In the genomic region with DNA sequence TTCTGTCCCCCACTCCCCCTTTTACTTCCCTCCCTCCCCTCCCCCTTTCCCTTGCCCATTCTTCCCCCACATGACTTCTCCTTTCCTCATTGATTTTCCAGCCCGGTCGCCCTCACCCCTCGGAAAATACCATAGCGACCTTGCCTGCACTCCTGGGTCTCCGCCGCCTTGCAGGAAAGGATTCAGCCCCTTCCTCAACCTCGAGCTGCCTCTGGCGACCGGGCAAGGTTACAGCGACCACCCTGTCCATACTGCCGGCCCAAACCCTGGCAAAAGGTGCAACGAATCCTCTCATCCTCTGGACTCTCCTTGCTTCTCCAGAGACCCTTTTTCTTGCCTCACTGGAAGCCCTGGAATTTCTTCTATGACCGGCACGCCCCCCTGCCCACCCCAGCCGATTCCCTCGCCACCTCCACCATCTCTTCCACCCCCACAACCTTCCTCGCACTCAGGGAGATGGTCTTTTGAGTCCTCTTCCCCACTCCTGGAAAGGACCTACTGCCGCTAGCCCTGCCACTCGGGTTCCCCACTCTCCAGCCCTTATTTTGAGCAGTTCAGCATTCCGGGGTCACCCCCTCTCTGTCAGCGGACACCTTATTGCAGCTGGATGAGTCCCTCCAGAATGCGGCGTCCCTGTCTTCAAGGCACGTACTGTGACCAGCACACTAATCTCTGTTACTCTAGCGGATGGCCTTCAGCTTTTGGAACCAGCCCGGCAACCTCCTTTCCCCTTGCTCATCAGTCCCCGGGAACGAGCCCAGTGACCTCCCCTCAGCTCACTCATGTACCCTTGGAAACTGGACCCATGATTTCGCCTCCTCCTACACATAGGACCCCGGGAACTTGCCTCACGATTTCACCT, we compare ENCODE assay signal across 7 cellular contexts. TPM values are rescaled to one million over a fixed set of nuclear protein-coding genes. Genes with fewer than 3 reads are reported as not detected.
DNase-seq lines count a peak whose midpoint lies in the region; ATAC-seq and TF ChIP-seq lines count a peak whose summit lies in the region.
"Had no signal": no experiment of that assay in that cellular context is flagged by ENCODE, and none has a peak within 500 bp of the region (broad histone marks: within the 10 kb centered on the region; RNA-seq: fewer than 3 reads in every experiment).

No MANE protein-coding gene starts in this region.

- H3K27me3 ChIP-seq in SJCRH30, result no peaks in the 10 kb centered on the region

- H3K4me3 Mint-ChIP-seq in stimulated activated naive CD8-positive, alpha-beta T cell treated with anti-CD3 and anti-CD28 coated beads, Interleukin-15, amount 100 ng/mL, for 72 hours, result peak overlapping the region; percentile 99

- no peak for TF ChIP-seq CTCF in fibroblast of the aortic adventitia (IDR thresholded peaks at IDR 0.05; ENCODE audit: insufficient read depth, low read length)

- H3K27ac ChIP-seq in SJCRH30, result no peak overlapping the region; the same call in 1 of the 2 replicates

- peaks cover 60% of the 10 kb centered on the region for H3K4me1 Mint-ChIP-seq in stimulated activated naive CD8-positive, alpha-beta T cell treated with anti-CD3 and anti-CD28 coated beads, Interleukin-15, amount 100 ng/mL, for 72 hours

- H3K27me3 Mint-ChIP-seq in stimulated activated naive CD8-positive, alpha-beta T cell treated with anti-CD3 and anti-CD28 coated beads, Interleukin-15, amount 100 ng/mL, for 72 hours, result no peaks in the 10 kb centered on the region

- H3K9me3 Mint-ChIP-seq in stimulated activated naive CD8-positive, alpha-beta T cell treated with anti-CD3 and anti-CD28 coated beads, Interleukin-15, amount 100 ng/mL, for 72 hours, result no peaks in the 10 kb centered on the region

- ATAC-seq in stimulated activated naive CD8-positive, alpha-beta T cell treated with anti-CD3 and anti-CD28 coated beads, Interleukin-15, amount 100 ng/mL, for 72 hours, result no peak

- peaks cover 11% of the 10 kb centered on the region for H3K36me3 ChIP-seq in SJCRH30

- DNase-seq in SJCRH30, result no peak
- DNase-seq in fibroblast of the aortic adventitia (ENCODE audit: low read depth), result no peak
- no peak for DNase-seq in stimulated activated naive CD8-positive, alpha-beta T cell treated with anti-CD3 and anti-CD28 coated beads, Interleukin-15, amount 100 ng/mL, for 72 hours
- DNase-seq in DMS79 treated with DMSO at 0.1 percent for 48 hours (lab: John Stamatoyannopoulos, UW), result no peak
- no peak for DNase-seq in DMS114 treated with DMSO at 0.1 percent for 48 hours (lab: John Stamatoyannopoulos, UW; ENCODE audit: unreplicated experiment)
- DNase-seq in NCI-H2081 (lab: John Stamatoyannopoulos, UW), result no peak

- peak overlapping the region; percentile 99 for H3K27ac Mint-ChIP-seq in stimulated activated naive CD8-positive, alpha-beta T cell treated with anti-CD3 and anti-CD28 coated beads, Interleukin-15, amount 100 ng/mL, for 72 hours

- no peaks in the 10 kb centered on the region for H3K9me3 ChIP-seq in SJCRH30 (replicated peaks)

- H3K4me3 ChIP-seq in SJCRH30 (peak overlapping the region; percentile 75), fibroblast of the aortic adventitia (ENCODE audit: low read depth, low read length) (peak overlapping the region; percentile 89)

- H3K4me1 ChIP-seq in SJCRH30, result no peaks in the 10 kb centered on the region

RNA-seq across cellular contexts. Expression of a gene that starts 0.8 kb away (rescaled TPM):
- total RNA-seq in SJCRH30 (2014; rRNA removed; shearing (Covaris generic)), result 23.7 TPM in 2 replicates
- total RNA-seq in fibroblast of the aortic adventitia (ENCODE audit: low replicate concordance), result 15.9 and 20.6 TPM in 2 replicates

RNA-seq across cellular contexts. Expression of a gene that starts 38.0 kb away (rescaled TPM):
- 828 and 880 TPM in 2 replicates for total RNA-seq in SJCRH30 (2014; rRNA removed; shearing (Covaris generic))
- 595 and 603 TPM in 2 replicates for total RNA-seq in fibroblast of the aortic adventitia (ENCODE audit: low replicate concordance)

RNA-seq across cellular contexts. Expression of a gene that starts 38.0 kb away (rescaled TPM):
- total RNA-seq in SJCRH30 (2014; rRNA removed; shearing (Covaris generic)), result 71.1 and 73.5 TPM in 2 replicates
- 40.9 and 66.4 TPM in 2 replicates for total RNA-seq in fibroblast of the aortic adventitia (ENCODE audit: low replicate concordance)

RNA-seq across cellular contexts. Expression of a gene that starts 52.7 kb away (rescaled TPM):
- 0.34 TPM in 1 of 2 replicates, not detected in the other for total RNA-seq in SJCRH30 (2014; rRNA removed; shearing (Covaris generic))
- 0.18 and 0.65 TPM in 2 replicates for total RNA-seq in fibroblast of the aortic adventitia (ENCODE audit: low replicate concordance)
- total RNA-seq: RPMI7951 had no signal
